17 cellular contexts compared by ENCODE assay signal in the genomic region with DNA sequence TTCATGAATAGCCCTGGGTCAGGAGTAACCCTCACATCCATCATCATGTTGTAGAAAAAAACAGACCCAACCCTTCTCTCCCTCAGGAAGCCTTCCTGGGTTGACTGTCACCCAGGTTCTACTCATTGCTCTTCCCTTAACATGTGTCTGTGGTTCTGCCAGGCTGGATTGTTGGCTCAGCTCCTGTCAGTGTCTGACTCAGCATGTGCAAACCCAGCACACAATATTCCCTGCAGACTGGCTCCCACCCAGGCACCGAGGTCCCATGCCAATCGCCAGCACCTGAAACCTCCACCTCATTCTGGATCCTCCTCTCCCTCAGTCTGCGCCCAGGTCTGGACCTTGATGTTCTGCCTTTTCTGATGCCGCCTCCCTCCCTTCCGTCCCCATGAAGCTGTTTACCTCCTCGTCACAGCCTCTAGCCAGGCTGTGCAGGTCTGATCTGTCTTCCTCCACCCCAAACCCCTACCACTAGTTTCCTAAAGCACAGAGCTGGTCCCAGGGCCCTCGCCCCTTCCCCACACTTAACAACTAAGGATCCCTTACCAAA. TPM values are rescaled to one million over a fixed set of nuclear protein-coding genes. Genes with fewer than 3 reads are reported as not detected.
DNase-seq lines count a peak whose midpoint lies in the region; ATAC-seq, FAIRE-seq and TF ChIP-seq lines count a peak whose summit lies in the region.
"Had no signal": no experiment of that assay in that cellular context is flagged by ENCODE, and none has a peak within 500 bp of the region (broad histone marks: within the 10 kb centered on the region; RNA-seq: fewer than 3 reads in every experiment).

No MANE protein-coding gene starts in this region.

- no peaks in the 10 kb centered on the region for H3K36me3 Mint-ChIP-seq in endodermal cell (ENCODE audit: low read depth)
- H3K36me3 Mint-ChIP-seq in activated CD4-positive, alpha-beta memory T cell treated with anti-CD3 and anti-CD28 coated beads, Interleukin-2, amount 10 ng/mL, durations not matched to agents 7 days and 5 days (ENCODE audit: low read depth), result no peaks in the 10 kb centered on the region

- H3K36me3 ChIP-seq in endodermal cell (ENCODE audit: control insufficient read depth, insufficient read depth, low read length), result no peaks in the 10 kb centered on the region
- peaks cover 5% of the 10 kb centered on the region for H3K36me3 ChIP-seq in neutrophil

- no peak overlapping the region for H3K9ac ChIP-seq in endodermal cell (ENCODE audit: extremely low read depth, low read length, poor library complexity, severe bottlenecking)
- H3K9ac ChIP-seq: KMS-11 had no signal

- H3K4me1 Mint-ChIP-seq in endodermal cell, result no peaks in the 10 kb centered on the region
- no peaks in the 10 kb centered on the region for H3K4me1 Mint-ChIP-seq in activated CD4-positive, alpha-beta memory T cell treated with anti-CD3 and anti-CD28 coated beads, Interleukin-2, amount 10 ng/mL, durations not matched to agents 7 days and 5 days
- H3K4me1 Mint-ChIP-seq: activated CD4-positive, alpha-beta T cell treated with anti-CD3 and anti-CD28 coated beads, Interleukin-2, amount 10 ng/mL, durations not matched to agents 7 days and 5 days had no signal

- intact Hi-C loops in lower leg skin (cut with DNase I; ENCODE audit: low total_unique reads) (no loop called here), sciatic nerve (cut with DNase I) (no loop called here)

- no peak for FAIRE-seq in H54 (lab: Jason Lieb, UNC)

- H3K27me3 Mint-ChIP-seq in endodermal cell (ENCODE audit: insufficient read depth), result peaks cover 7% of the 10 kb centered on the region
- H3K27me3 Mint-ChIP-seq in activated CD4-positive, alpha-beta memory T cell treated with anti-CD3 and anti-CD28 coated beads, Interleukin-2, amount 10 ng/mL, durations not matched to agents 7 days and 5 days, result peaks cover 15% of the 10 kb centered on the region

- H3K27ac Mint-ChIP-seq in endodermal cell, result no peak overlapping the region
- no peak overlapping the region for H3K27ac Mint-ChIP-seq in activated CD4-positive, alpha-beta memory T cell treated with anti-CD3 and anti-CD28 coated beads, Interleukin-2, amount 10 ng/mL, durations not matched to agents 7 days and 5 days
- H3K27ac Mint-ChIP-seq: activated CD4-positive, alpha-beta T cell treated with anti-CD3 and anti-CD28 coated beads, Interleukin-2, amount 10 ng/mL, durations not matched to agents 7 days and 5 days had no signal

- H3K4me3 Mint-ChIP-seq in endodermal cell, result no peak overlapping the region
- H3K4me3 Mint-ChIP-seq in activated CD4-positive, alpha-beta memory T cell treated with anti-CD3 and anti-CD28 coated beads, Interleukin-2, amount 10 ng/mL, durations not matched to agents 7 days and 5 days, result no peak overlapping the region
- H3K4me3 Mint-ChIP-seq: activated CD4-positive, alpha-beta T cell treated with anti-CD3 and anti-CD28 coated beads, Interleukin-2, amount 10 ng/mL, durations not matched to agents 7 days and 5 days had no signal

- CTCF ChIA-PET in activated CD4-positive, alpha-beta memory T cell treated with anti-CD3 and anti-CD28 coated beads, Interleukin-2, amount 10 ng/mL, durations not matched to agents 7 days and 5 days (lab: Charles Lee), result no interaction called here

- TF ChIP-seq CTCF in endodermal cell (conservative IDR thresholded peaks at IDR 0.05) (no peak), neutrophil (IDR thresholded peaks at IDR 0.05) (no peak), lower leg skin (IDR thresholded peaks at IDR 0.05) (no peak)

- no peaks in the 10 kb centered on the region for H3K9me3 Mint-ChIP-seq in endodermal cell
- H3K9me3 Mint-ChIP-seq in activated CD4-positive, alpha-beta memory T cell treated with anti-CD3 and anti-CD28 coated beads, Interleukin-2, amount 10 ng/mL, durations not matched to agents 7 days and 5 days, result no peaks in the 10 kb centered on the region
- H3K9me3 Mint-ChIP-seq: activated CD4-positive, alpha-beta T cell treated with anti-CD3 and anti-CD28 coated beads, Interleukin-2, amount 10 ng/mL, durations not matched to agents 7 days and 5 days had no signal

- TF ChIP-seq POLR2A in H54 (IDR thresholded peaks at IDR 0.05; ENCODE audit: low read depth, low read length) (no peak), lower leg skin (IDR thresholded peaks at IDR 0.05) (no peak)

- WGBS in endodermal cell (ENCODE audit: insufficient coverage in 1 of 2, insufficient read length in 1 of 2), 2 experiments, result 82 to 98% methylated on average over 6 to 7 of the region's 7 CpGs
- WGBS in lower leg skin, 2 donors, result 31 to 40% methylated on average over 7 of the region's 7 CpGs

- H3K9me3 ChIP-seq in endodermal cell (ENCODE audit: control insufficient read depth, low read length) (no peaks in the 10 kb centered on the region), neutrophil (no peaks in the 10 kb centered on the region)
- H3K9me3 ChIP-seq: mucosa of descending colon had no signal

- no peaks in the 10 kb centered on the region for H3K27me3 ChIP-seq in endodermal cell (ENCODE audit: control insufficient read depth, insufficient read depth, low read length, poor library complexity, severe bottlenecking)
- no peaks in the 10 kb centered on the region for H3K27me3 ChIP-seq in neutrophil

- H3K4me3 ChIP-seq in endodermal cell (ENCODE audit: low read length) (no peak overlapping the region), neutrophil (ENCODE audit: low read depth in 1 of 2, low read length in 1 of 2) (peak overlapping the region; percentile 89 to 96), lower leg skin (ENCODE audit: low read depth, poor library complexity, severe bottlenecking) (no peak overlapping the region)
- H3K4me3 ChIP-seq: mucosa of descending colon, SK-N-MC had no signal

- DNase-seq in H54 (ENCODE audit: insufficient read length, low spot score) (peak; percentile 39), NCI-H226 (peak; percentile 41), endodermal cell (peak; percentile 31), lower leg skin (ENCODE audit: low spot score in 2 of 2) (no peak), sciatic nerve (ENCODE audit: low spot score) (no peak)
- no peak for DNase-seq in activated CD4-positive, alpha-beta memory T cell treated with anti-CD3 and anti-CD28 coated beads, Interleukin-2, amount 10 ng/mL, durations not matched to agents 7 days and 5 days
- DNase-seq: activated CD4-positive, alpha-beta T cell treated with anti-CD3 and anti-CD28 coated beads, Interleukin-2, amount 10 ng/mL, durations not matched to agents 7 days and 5 days; activated naive CD4-positive, alpha-beta T cell treated with anti-CD3 and anti-CD28 coated beads, Interleukin-2, amount 50 U/mL, for 16 hours; dermis blood vessel endothelial cell; DMS53; kidney glomerular epithelial cell; mucosa of descending colon; stimulated activated CD4-positive, alpha-beta T cell treated with anti-CD3 and anti-CD28 coated beads, Interleukin-4, amount 100 ng/mL, for 1 hour had no signal

- POLR2A ChIA-PET in activated CD4-positive, alpha-beta memory T cell treated with anti-CD3 and anti-CD28 coated beads, Interleukin-2, amount 10 ng/mL, durations not matched to agents 7 days and 5 days (lab: Charles Lee), result no interaction called here

- no peak overlapping the region for H3K27ac ChIP-seq in endodermal cell (ENCODE audit: low read depth, low read length)
- peak overlapping the region; percentile 100 for H3K27ac ChIP-seq in neutrophil
- H3K27ac ChIP-seq: C4-2B, KMS-11, SK-N-MC had no signal

- no peak for ATAC-seq in sciatic nerve
- ATAC-seq: mucosa of descending colon had no signal

- H3K4me1 ChIP-seq in endodermal cell (ENCODE audit: control insufficient read depth, insufficient read depth, low read length), result no peaks in the 10 kb centered on the region
- H3K4me1 ChIP-seq in neutrophil (ENCODE audit: control insufficient read depth in 1 of 2, insufficient read depth in 1 of 2, low read depth in 1 of 2, low read length in 1 of 2), result peaks cover 92 to 99% of the 10 kb centered on the region in 2 experiments

RNA-seq across cellular contexts. Expression of a gene that starts 4.3 kb away (rescaled TPM):
- total RNA-seq in endodermal cell (not detected), lower leg skin (10 to 100 TPM in 1 of 4 donors, 1 to 10 TPM in 3; 1.3 to 14.3 (median 6.0) TPM), sciatic nerve (192 TPM)
- polyA plus RNA-seq in endodermal cell (2013, experiment 1 of 2), result not detected
- not detected for polyA plus RNA-seq in endodermal cell (2013, experiment 2 of 2)
- not detected for total RNA-seq in activated CD4-positive, alpha-beta memory T cell treated with anti-CD3 and anti-CD28 coated beads, Interleukin-2, amount 10 ng/mL, durations not matched to agents 7 days and 5 days
- total RNA-seq: activated CD4-positive, alpha-beta T cell treated with anti-CD3 and anti-CD28 coated beads, Interleukin-2, amount 10 ng/mL, durations not matched to agents 7 days and 5 days; dermis blood vessel endothelial cell had no signal

RNA-seq across cellular contexts. Expression of a gene that starts 19.8 kb away (rescaled TPM):
- total RNA-seq in endodermal cell, result not detected
- not detected for polyA plus RNA-seq in endodermal cell (2013, experiment 1 of 2)
- not detected for polyA plus RNA-seq in endodermal cell (2013, experiment 2 of 2)
- 1 to 10 TPM in 1 of 4 donors, not detected in 3; 2.0 TPM for total RNA-seq in lower leg skin
- total RNA-seq in sciatic nerve, result 15.3 TPM
- not detected for total RNA-seq in activated CD4-positive, alpha-beta memory T cell treated with anti-CD3 and anti-CD28 coated beads, Interleukin-2, amount 10 ng/mL, durations not matched to agents 7 days and 5 days
- total RNA-seq: activated CD4-positive, alpha-beta T cell treated with anti-CD3 and anti-CD28 coated beads, Interleukin-2, amount 10 ng/mL, durations not matched to agents 7 days and 5 days; dermis blood vessel endothelial cell had no signal

RNA-seq across cellular contexts. Expression of a gene that starts 21.1 kb away (rescaled TPM):
- total RNA-seq in endodermal cell (not detected), lower leg skin (not detected), sciatic nerve (not detected)
- polyA plus RNA-seq in endodermal cell (2013, experiment 1 of 2), result not detected
- not detected for polyA plus RNA-seq in endodermal cell (2013, experiment 2 of 2)
- total RNA-seq in activated CD4-positive, alpha-beta memory T cell treated with anti-CD3 and anti-CD28 coated beads, Interleukin-2, amount 10 ng/mL, durations not matched to agents 7 days and 5 days, result not detected
- total RNA-seq: activated CD4-positive, alpha-beta T cell treated with anti-CD3 and anti-CD28 coated beads, Interleukin-2, amount 10 ng/mL, durations not matched to agents 7 days and 5 days; dermis blood vessel endothelial cell; mucosa of descending colon had no signal

RNA-seq across cellular contexts. Expression of a gene that starts 37.6 kb away (rescaled TPM):
- total RNA-seq in endodermal cell (not detected), lower leg skin (10 to 100 TPM; 21.6 to 53.2 (median 31.3) TPM), sciatic nerve (225 TPM)
- not detected for polyA plus RNA-seq in endodermal cell (2013, experiment 1 of 2)
- not detected for polyA plus RNA-seq in endodermal cell (2013, experiment 2 of 2)
- under 1 TPM in 1 of 2 experiments, not detected in 1; 0.55 TPM for total RNA-seq in activated CD4-positive, alpha-beta memory T cell treated with anti-CD3 and anti-CD28 coated beads, Interleukin-2, amount 10 ng/mL, durations not matched to agents 7 days and 5 days

RNA-seq across cellular contexts. Expression of a gene that starts 46.6 kb away (rescaled TPM):
- total RNA-seq in endodermal cell (not detected), lower leg skin (10 to 100 TPM; 10.2 to 36.1 (median 18.7) TPM), sciatic nerve (not detected)
- polyA plus RNA-seq in endodermal cell (2013, experiment 1 of 2), result not detected
- polyA plus RNA-seq in endodermal cell (2013, experiment 2 of 2), result not detected
- not detected for total RNA-seq in activated CD4-positive, alpha-beta memory T cell treated with anti-CD3 and anti-CD28 coated beads, Interleukin-2, amount 10 ng/mL, durations not matched to agents 7 days and 5 days
- total RNA-seq: activated CD4-positive, alpha-beta T cell treated with anti-CD3 and anti-CD28 coated beads, Interleukin-2, amount 10 ng/mL, durations not matched to agents 7 days and 5 days; dermis blood vessel endothelial cell; mucosa of descending colon had no signal

Comparison
In these comparisons a context has a peak if more than half of its experiments do, and no peak if none do; other contexts are left out.
1. DNase-seq: peak in H54 (single experiment), NCI-H226 (single experiment) and endodermal cell (single experiment); none in lower leg skin (0 of 2), sciatic nerve (single experiment) and activated CD4-positive, alpha-beta memory T cell treated with anti-CD3 and anti-CD28 coated beads, Interleukin-2, amount 10 ng/mL, durations not matched to agents 7 days and 5 days (single experiment).
2. H3K4me3 ChIP-seq: peak in neutrophil (2 of 2); none in endodermal cell (single experiment) and lower leg skin (single experiment).
3. RNA of a gene that starts 4.3 kb away (total RNA-seq): 192 TPM in sciatic nerve (single experiment); 1.3 to 14.3 TPM in lower leg skin, not detected in endodermal cell and not detected in activated CD4-positive, alpha-beta memory T cell treated with anti-CD3 and anti-CD28 coated beads, Interleukin-2, amount 10 ng/mL, durations not matched to agents 7 days and 5 days; every median in the first group is over 10 times any median in the second.